2 cellular contexts compared by ENCODE assay signal in the genomic region with DNA sequence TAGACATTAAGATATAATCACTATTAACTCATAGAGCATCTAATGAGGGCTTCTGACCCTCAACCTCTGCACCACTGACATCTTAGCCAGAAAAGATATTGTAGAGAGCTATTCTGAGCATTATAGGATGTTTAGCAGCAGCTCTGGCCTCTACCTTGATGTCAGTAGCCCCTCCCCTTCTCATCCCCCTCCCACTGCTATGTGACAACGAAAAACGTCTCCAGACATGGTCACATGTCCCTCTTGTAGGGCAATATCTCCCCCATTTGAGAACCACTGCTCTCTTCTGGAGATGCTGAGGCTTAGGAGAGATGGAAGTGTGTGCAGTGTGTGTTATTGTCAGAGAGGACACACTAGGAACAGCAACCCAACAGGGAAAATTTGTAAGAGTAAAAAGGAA.
TF ChIP-seq lines count a peak whose summit lies in the region.

No MANE protein-coding gene starts in this region.

TF ChIP-seq in HEK293, 187 proteins besides CTCF, POLR2A, EP300 and RAD21:
- TF ChIP-seq ZNF623 (tag by site-specific recombination; IDR thresholded peaks at IDR 0.05) (no peak), ZXDB (tag by site-specific recombination; IDR thresholded peaks at IDR 0.05) (no peak)
- TF ChIP-seq, protein P1, sequence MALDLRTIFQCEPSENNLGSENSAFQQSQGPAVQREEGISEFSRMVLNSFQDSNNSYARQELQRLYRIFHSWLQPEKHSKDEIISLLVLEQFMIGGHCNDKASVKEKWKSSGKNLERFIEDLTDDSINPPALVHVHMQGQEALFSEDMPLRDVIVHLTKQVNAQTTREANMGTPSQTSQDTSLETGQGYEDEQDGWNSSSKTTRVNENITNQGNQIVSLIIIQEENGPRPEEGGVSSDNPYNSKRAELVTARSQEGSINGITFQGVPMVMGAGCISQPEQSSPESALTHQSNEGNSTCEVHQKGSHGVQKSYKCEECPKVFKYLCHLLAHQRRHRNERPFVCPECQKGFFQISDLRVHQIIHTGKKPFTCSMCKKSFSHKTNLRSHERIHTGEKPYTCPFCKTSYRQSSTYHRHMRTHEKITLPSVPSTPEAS (tag by site-specific recombination; IDR thresholded peaks at IDR 0.05): peak; percentile 26; the same call in 1 of the 2 replicates
TF ChIP-seq in HEK293: peak in this region for 1.

TF ChIP-seq in GM12878, 131 proteins besides CTCF, POLR2A, EP300 and RAD21:
- no peak for TF ChIP-seq HDAC6 (IDR thresholded peaks at IDR 0.05; ENCODE audit: unreplicated experiment)
- TF ChIP-seq DPF2 (IDR thresholded peaks at IDR 0.05): no peak
- TF ChIP-seq ZNF217 (IDR thresholded peaks at IDR 0.05): no peak
- no peak for TF ChIP-seq RAD51 (IDR thresholded peaks at IDR 0.05)
- TF ChIP-seq, protein P2, sequence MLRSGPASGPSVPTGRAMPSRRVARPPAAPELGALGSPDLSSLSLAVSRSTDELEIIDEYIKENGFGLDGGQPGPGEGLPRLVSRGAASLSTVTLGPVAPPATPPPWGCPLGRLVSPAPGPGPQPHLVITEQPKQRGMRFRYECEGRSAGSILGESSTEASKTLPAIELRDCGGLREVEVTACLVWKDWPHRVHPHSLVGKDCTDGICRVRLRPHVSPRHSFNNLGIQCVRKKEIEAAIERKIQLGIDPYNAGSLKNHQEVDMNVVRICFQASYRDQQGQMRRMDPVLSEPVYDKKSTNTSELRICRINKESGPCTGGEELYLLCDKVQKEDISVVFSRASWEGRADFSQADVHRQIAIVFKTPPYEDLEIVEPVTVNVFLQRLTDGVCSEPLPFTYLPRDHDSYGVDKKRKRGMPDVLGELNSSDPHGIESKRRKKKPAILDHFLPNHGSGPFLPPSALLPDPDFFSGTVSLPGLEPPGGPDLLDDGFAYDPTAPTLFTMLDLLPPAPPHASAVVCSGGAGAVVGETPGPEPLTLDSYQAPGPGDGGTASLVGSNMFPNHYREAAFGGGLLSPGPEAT (IDR thresholded peaks at IDR 0.05; ENCODE audit: low read depth): no peak
- TF ChIP-seq ZNF274 (IDR thresholded peaks at IDR 0.05; ENCODE audit: insufficient read depth, insufficient read length): no peak
- TF ChIP-seq RBBP5 (conservative IDR thresholded peaks at IDR 0.05): no peak
- TF ChIP-seq, protein P3, sequence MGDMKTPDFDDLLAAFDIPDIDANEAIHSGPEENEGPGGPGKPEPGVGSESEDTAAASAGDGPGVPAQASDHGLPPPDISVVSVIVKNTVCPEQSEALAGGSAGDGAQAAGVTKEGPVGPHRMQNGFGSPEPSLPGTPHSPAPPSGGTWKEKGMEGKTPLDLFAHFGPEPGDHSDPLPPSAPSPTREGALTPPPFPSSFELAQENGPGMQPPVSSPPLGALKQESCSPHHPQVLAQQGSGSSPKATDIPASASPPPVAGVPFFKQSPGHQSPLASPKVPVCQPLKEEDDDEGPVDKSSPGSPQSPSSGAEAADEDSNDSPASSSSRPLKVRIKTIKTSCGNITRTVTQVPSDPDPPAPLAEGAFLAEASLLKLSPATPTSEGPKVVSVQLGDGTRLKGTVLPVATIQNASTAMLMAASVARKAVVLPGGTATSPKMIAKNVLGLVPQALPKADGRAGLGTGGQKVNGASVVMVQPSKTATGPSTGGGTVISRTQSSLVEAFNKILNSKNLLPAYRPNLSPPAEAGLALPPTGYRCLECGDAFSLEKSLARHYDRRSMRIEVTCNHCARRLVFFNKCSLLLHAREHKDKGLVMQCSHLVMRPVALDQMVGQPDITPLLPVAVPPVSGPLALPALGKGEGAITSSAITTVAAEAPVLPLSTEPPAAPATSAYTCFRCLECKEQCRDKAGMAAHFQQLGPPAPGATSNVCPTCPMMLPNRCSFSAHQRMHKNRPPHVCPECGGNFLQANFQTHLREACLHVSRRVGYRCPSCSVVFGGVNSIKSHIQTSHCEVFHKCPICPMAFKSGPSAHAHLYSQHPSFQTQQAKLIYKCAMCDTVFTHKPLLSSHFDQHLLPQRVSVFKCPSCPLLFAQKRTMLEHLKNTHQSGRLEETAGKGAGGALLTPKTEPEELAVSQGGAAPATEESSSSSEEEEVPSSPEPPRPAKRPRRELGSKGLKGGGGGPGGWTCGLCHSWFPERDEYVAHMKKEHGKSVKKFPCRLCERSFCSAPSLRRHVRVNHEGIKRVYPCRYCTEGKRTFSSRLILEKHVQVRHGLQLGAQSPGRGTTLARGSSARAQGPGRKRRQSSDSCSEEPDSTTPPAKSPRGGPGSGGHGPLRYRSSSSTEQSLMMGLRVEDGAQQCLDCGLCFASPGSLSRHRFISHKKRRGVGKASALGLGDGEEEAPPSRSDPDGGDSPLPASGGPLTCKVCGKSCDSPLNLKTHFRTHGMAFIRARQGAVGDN (IDR thresholded peaks at IDR 0.05): no peak
- TF ChIP-seq SMARCA5 (IDR thresholded peaks at IDR 0.05): no peak
- no peak for TF ChIP-seq NFIC (IDR thresholded peaks at IDR 0.05; ENCODE audit: low read depth, low read length)
- no peak for TF ChIP-seq MTA2 (IDR thresholded peaks at IDR 0.05; ENCODE audit: low read depth)
- TF ChIP-seq MTA3 (IDR thresholded peaks at IDR 0.05; ENCODE audit: borderline replicate concordance, low read length): no peak
- no peak for TF ChIP-seq ESRRA (IDR thresholded peaks at IDR 0.05; ENCODE audit: low read length)
- TF ChIP-seq, protein P4, sequence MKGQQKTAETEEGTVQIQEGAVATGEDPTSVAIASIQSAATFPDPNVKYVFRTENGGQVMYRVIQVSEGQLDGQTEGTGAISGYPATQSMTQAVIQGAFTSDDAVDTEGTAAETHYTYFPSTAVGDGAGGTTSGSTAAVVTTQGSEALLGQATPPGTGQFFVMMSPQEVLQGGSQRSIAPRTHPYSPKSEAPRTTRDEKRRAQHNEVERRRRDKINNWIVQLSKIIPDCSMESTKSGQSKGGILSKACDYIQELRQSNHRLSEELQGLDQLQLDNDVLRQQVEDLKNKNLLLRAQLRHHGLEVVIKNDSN (IDR thresholded peaks at IDR 0.05; ENCODE audit: borderline replicate concordance, extremely low read length, insufficient read depth, low read depth, low read length): no peak
- no peak for TF ChIP-seq BACH1 (IDR thresholded peaks at IDR 0.05; ENCODE audit: borderline replicate concordance)
- TF ChIP-seq CREB1 (IDR thresholded peaks at IDR 0.05; ENCODE audit: low read depth): no peak
- TF ChIP-seq, protein P5, sequence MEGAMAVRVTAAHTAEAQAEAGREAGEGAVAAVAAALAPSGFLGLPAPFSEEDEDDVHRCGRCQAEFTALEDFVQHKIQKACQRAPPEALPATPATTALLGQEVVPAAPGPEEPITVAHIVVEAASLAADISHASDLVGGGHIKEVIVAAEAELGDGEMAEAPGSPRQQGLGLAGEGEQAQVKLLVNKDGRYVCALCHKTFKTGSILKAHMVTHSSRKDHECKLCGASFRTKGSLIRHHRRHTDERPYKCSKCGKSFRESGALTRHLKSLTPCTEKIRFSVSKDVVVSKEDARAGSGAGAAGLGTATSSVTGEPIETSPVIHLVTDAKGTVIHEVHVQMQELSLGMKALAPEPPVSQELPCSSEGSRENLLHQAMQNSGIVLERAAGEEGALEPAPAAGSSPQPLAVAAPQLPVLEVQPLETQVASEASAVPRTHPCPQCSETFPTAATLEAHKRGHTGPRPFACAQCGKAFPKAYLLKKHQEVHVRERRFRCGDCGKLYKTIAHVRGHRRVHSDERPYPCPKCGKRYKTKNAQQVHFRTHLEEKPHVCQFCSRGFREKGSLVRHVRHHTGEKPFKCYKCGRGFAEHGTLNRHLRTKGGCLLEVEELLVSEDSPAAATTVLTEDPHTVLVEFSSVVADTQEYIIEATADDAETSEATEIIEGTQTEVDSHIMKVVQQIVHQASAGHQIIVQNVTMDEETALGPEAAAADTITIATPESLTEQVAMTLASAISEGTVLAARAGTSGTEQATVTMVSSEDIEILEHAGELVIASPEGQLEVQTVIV (IDR thresholded peaks at IDR 0.05; ENCODE audit: borderline replicate concordance, partially characterized antibody): no peak
- no peak for TF ChIP-seq SRF (IDR thresholded peaks at IDR 0.05; ENCODE audit: low read depth in 2 of 2, low read length in 2 of 2)
- TF ChIP-seq, protein P6, sequence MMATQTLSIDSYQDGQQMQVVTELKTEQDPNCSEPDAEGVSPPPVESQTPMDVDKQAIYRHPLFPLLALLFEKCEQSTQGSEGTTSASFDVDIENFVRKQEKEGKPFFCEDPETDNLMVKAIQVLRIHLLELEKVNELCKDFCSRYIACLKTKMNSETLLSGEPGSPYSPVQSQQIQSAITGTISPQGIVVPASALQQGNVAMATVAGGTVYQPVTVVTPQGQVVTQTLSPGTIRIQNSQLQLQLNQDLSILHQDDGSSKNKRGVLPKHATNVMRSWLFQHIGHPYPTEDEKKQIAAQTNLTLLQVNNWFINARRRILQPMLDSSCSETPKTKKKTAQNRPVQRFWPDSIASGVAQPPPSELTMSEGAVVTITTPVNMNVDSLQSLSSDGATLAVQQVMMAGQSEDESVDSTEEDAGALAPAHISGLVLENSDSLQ (IDR thresholded peaks at IDR 0.05): no peak
